In genomic region chr10:3709456-3709855, GRCh38 we compare ENCODE assay signal across 18 cellular contexts.
DNase-seq lines count a peak whose midpoint lies in the region; ATAC-seq and TF ChIP-seq lines count a peak whose summit lies in the region.
"Had no signal": no experiment of that assay in that cellular context is flagged by ENCODE, and none has a peak within 500 bp of the region (broad histone marks: within the 10 kb centered on the region; RNA-seq: fewer than 3 reads in every experiment).

No MANE protein-coding gene starts in this region.

- H2AFZ ChIP-seq in SK-N-SH (ENCODE audit: low read depth) (peak overlapping the region; percentile 61; the same call in 1 of the 2 replicates), trophoblast cell (ENCODE audit: insufficient read depth, low read length, poor library complexity) (no peak overlapping the region), smooth muscle cell (ENCODE audit: low read depth) (no peak overlapping the region), hepatocyte (no peak overlapping the region)

- H3K4me3 ChIP-seq in SK-N-SH (ENCODE audit: low read depth in 2 of 2, low read length in 1 of 2): no peak overlapping the region
- H3K4me3 ChIP-seq in mesendoderm (ENCODE audit: low read length): no peak overlapping the region
- no peak overlapping the region for H3K4me3 ChIP-seq in trophoblast cell (ENCODE audit: low read depth, low read length)
- H3K4me3 ChIP-seq in smooth muscle cell: no peak overlapping the region
- H3K4me3 ChIP-seq in hepatocyte: no peak overlapping the region
- H3K4me3 ChIP-seq in ascending aorta: no peak overlapping the region
- H3K4me3 ChIP-seq: A549 had no signal

- no peak for TF ChIP-seq EP300 in SK-N-SH (IDR thresholded peaks at IDR 0.05; ENCODE audit: borderline replicate concordance in 1 of 2, low read depth in 1 of 2, low read length in 1 of 2)

- no peaks in the 10 kb centered on the region for H3K79me1 ChIP-seq in mesendoderm (ENCODE audit: low read length)
- H3K79me1 ChIP-seq in trophoblast cell (ENCODE audit: low read length): peaks cover 1% of the 10 kb centered on the region

- H4K5ac ChIP-seq in mesendoderm (ENCODE audit: low read length): no peak overlapping the region

- no peak overlapping the region for H3K14ac ChIP-seq in trophoblast cell (ENCODE audit: low read length)

- peak overlapping the region; percentile 48; the same call in 1 of the 2 replicates for H3K4me2 ChIP-seq in SK-N-SH
- H3K4me2 ChIP-seq in mesendoderm (ENCODE audit: low read length): no peak overlapping the region
- no peak overlapping the region for H3K4me2 ChIP-seq in trophoblast cell (ENCODE audit: low read length)
- H3K4me2 ChIP-seq in smooth muscle cell: peak overlapping the region; percentile 74
- no peak overlapping the region for H3K4me2 ChIP-seq in hepatocyte
- H3K4me2 ChIP-seq: A549 had no signal

- H3K4ac ChIP-seq in mesendoderm (ENCODE audit: low read depth, low read length) (no peak overlapping the region), trophoblast cell (ENCODE audit: low read depth, low read length) (no peak overlapping the region)

- no peaks in the 10 kb centered on the region for H3K79me2 ChIP-seq in SK-N-SH (ENCODE audit: insufficient read depth)
- H3K79me2 ChIP-seq in mesendoderm (ENCODE audit: control insufficient read depth, insufficient read depth, low read length): no peaks in the 10 kb centered on the region
- no peaks in the 10 kb centered on the region for H3K79me2 ChIP-seq in trophoblast cell (ENCODE audit: control insufficient read depth, insufficient read depth, low read length, poor library complexity)
- H3K79me2 ChIP-seq in smooth muscle cell (ENCODE audit: low read depth): no peaks in the 10 kb centered on the region
- no peaks in the 10 kb centered on the region for H3K79me2 ChIP-seq in hepatocyte

- POLR2A ChIA-PET in SK-N-SH (lab: Yijun Ruan, JAX): no interaction called here

- H3K56ac ChIP-seq in mesendoderm (ENCODE audit: low read length): no peak overlapping the region

- no peak for ATAC-seq in SK-N-SH treated with all-trans-retinoic acid at 6 μM for 48 hours
- ATAC-seq: A549 had no signal

- no peak overlapping the region for H2BK12ac ChIP-seq in trophoblast cell (ENCODE audit: low read length)

- H3K4me1 ChIP-seq in SK-N-SH (ENCODE audit: control insufficient read depth in 1 of 2, insufficient read depth in 2 of 2, low read depth in 1 of 2, low read length in 1 of 2): peaks cover 7 to 11% of the 10 kb centered on the region in 2 experiments
- H3K4me1 ChIP-seq in mesendoderm (ENCODE audit: control insufficient read depth, low read depth, low read length): no peaks in the 10 kb centered on the region
- H3K4me1 ChIP-seq in trophoblast cell (ENCODE audit: control insufficient read depth in 1 of 2, insufficient read depth in 2 of 2, low read length in 2 of 2): no peaks in the 10 kb centered on the region
- peaks cover 5% of the 10 kb centered on the region for H3K4me1 ChIP-seq in smooth muscle cell (ENCODE audit: low read depth)
- no peaks in the 10 kb centered on the region for H3K4me1 ChIP-seq in hepatocyte (ENCODE audit: insufficient read depth)
- no peaks in the 10 kb centered on the region for H3K4me1 ChIP-seq in ascending aorta
- H3K4me1 ChIP-seq: A549 had no signal

- H2BK5ac ChIP-seq in mesendoderm (ENCODE audit: low read length): no peak overlapping the region
- H2BK5ac ChIP-seq in trophoblast cell (ENCODE audit: low read depth, low read length, poor library complexity): no peak overlapping the region

- no peak overlapping the region for H2BK120ac ChIP-seq in mesendoderm (ENCODE audit: low read depth, low read length)
- H2BK120ac ChIP-seq in trophoblast cell (ENCODE audit: insufficient read depth, low read length, poor library complexity): no peak overlapping the region

- H3K9me2 ChIP-seq in SK-N-SH (no peaks in the 10 kb centered on the region), hepatocyte (replicated peaks; ENCODE audit: insufficient read depth) (no peaks in the 10 kb centered on the region)

- H2AK5ac ChIP-seq in mesendoderm (ENCODE audit: low read length): no peak overlapping the region
- no peak overlapping the region for H2AK5ac ChIP-seq in trophoblast cell (ENCODE audit: low read length)

- DNase-seq in SK-N-SH (no peak), mesendoderm (peak; percentile 22), trophoblast cell (peak; percentile 56 to 80), smooth muscle cell (lab: John Stamatoyannopoulos, UW; ENCODE audit: unreplicated experiment) (no peak), hepatocyte (ENCODE audit: low spot score) (no peak), ascending aorta (ENCODE audit: low spot score in 2 of 2) (no peak)
- DNase-seq in activated CD4-positive, CD25-positive, alpha-beta regulatory T cell treated with anti-CD3 and anti-CD28 coated beads, Interleukin-2, amount 50 U/mL, for 72 hours: no peak
- DNase-seq: AML-193; C1 segment of cervical spinal cord; CD4-positive, alpha-beta memory T cell; CD8-positive, alpha-beta memory T cell; COR-L47; DMS 273 treated with DMSO at 0.1 percent for 48 hours; DMS79 treated with DMSO at 0.1 percent for 48 hours; GF-D8 had no signal

- H3K23ac ChIP-seq in mesendoderm (ENCODE audit: low read length) (no peak overlapping the region), trophoblast cell (ENCODE audit: low read length) (no peak overlapping the region)

- CTCF ChIA-PET in SK-N-SH (lab: Yijun Ruan, JAX): no interaction called here

- H3K9me3 ChIP-seq in SK-N-SH: peaks cover 10% of the 10 kb centered on the region; the same call in 1 of the 2 replicates
- H3K9me3 ChIP-seq in trophoblast cell (ENCODE audit: insufficient read depth, low read depth, low read length): peaks cover 5% of the 10 kb centered on the region
- H3K9me3 ChIP-seq in smooth muscle cell (replicated peaks; ENCODE audit: low read depth): no peaks in the 10 kb centered on the region
- H3K9me3 ChIP-seq in hepatocyte (ENCODE audit: low read depth): no peaks in the 10 kb centered on the region
- H3K9me3 ChIP-seq in ascending aorta: peaks cover 0 to 8% of the 10 kb centered on the region in 2 donors

- H3K27me3 ChIP-seq in SK-N-SH (ENCODE audit: insufficient read depth) (no peaks in the 10 kb centered on the region), mesendoderm (ENCODE audit: insufficient read depth, low read length, poor library complexity) (no peaks in the 10 kb centered on the region), trophoblast cell (ENCODE audit: insufficient read depth, low read length) (no peaks in the 10 kb centered on the region), smooth muscle cell (ENCODE audit: low read depth) (no peaks in the 10 kb centered on the region), hepatocyte (no peaks in the 10 kb centered on the region), ascending aorta (no peaks in the 10 kb centered on the region)

- no peaks in the 10 kb centered on the region for H3K36me3 ChIP-seq in SK-N-SH (replicated peaks in 1 of 2; ENCODE audit: control insufficient read depth in 1 of 2, insufficient read depth in 2 of 2, low read length in 1 of 2)
- no peaks in the 10 kb centered on the region for H3K36me3 ChIP-seq in mesendoderm (ENCODE audit: control insufficient read depth, insufficient read depth, low read length)
- no peaks in the 10 kb centered on the region for H3K36me3 ChIP-seq in trophoblast cell (ENCODE audit: control insufficient read depth in 1 of 2, insufficient read depth in 2 of 2, low read length in 2 of 2)
- H3K36me3 ChIP-seq in smooth muscle cell (ENCODE audit: low read depth): no peaks in the 10 kb centered on the region
- H3K36me3 ChIP-seq in hepatocyte (replicated peaks; ENCODE audit: insufficient read depth, low read depth): no peaks in the 10 kb centered on the region
- no peaks in the 10 kb centered on the region for H3K36me3 ChIP-seq in ascending aorta

- H4K8ac ChIP-seq in mesendoderm (ENCODE audit: low read depth, low read length) (no peak overlapping the region), trophoblast cell (ENCODE audit: low read depth, low read length) (no peak overlapping the region)

- no peak overlapping the region for H4K12ac ChIP-seq in trophoblast cell (ENCODE audit: low read depth, low read length)

- TF ChIP-seq CTCF in SK-N-SH (IDR thresholded peaks at IDR 0.05) (no peak), smooth muscle cell (IDR thresholded peaks at IDR 0.05; ENCODE audit: borderline replicate concordance, insufficient read depth, poor library complexity, severe bottlenecking) (no peak), hepatocyte (IDR thresholded peaks at IDR 0.05; ENCODE audit: poor library complexity) (no peak), ascending aorta (IDR thresholded peaks at IDR 0.05) (no peak)

- H3K27ac ChIP-seq in SK-N-SH (ENCODE audit: low read depth in 2 of 2, low read length in 1 of 2) (peak overlapping the region in 1 of 2 experiments; percentile 91; a peak in 3 of 4 replicates), mesendoderm (ENCODE audit: low read depth, low read length) (no peak overlapping the region), trophoblast cell (ENCODE audit: low read depth, low read length) (no peak overlapping the region), smooth muscle cell (ENCODE audit: low read depth) (peak overlapping the region; percentile 62), hepatocyte (no peak overlapping the region), ascending aorta (no peak overlapping the region)
- H3K27ac ChIP-seq: 22Rv1, A549 had no signal

- H3K9ac ChIP-seq in SK-N-SH (peak overlapping the region; percentile 54; the same call in 1 of the 2 replicates), mesendoderm (ENCODE audit: low read length) (no peak overlapping the region), trophoblast cell (ENCODE audit: low read length) (no peak overlapping the region), smooth muscle cell (ENCODE audit: low read depth) (no peak overlapping the region)

- H3K18ac ChIP-seq in mesendoderm (ENCODE audit: low read length) (no peak overlapping the region), trophoblast cell (ENCODE audit: low read length) (no peak overlapping the region)

- no peak overlapping the region for H2BK15ac ChIP-seq in mesendoderm (replicated peaks; ENCODE audit: low read depth)

- H4K20me1 ChIP-seq in SK-N-SH (ENCODE audit: insufficient read depth) (no peaks in the 10 kb centered on the region), smooth muscle cell (ENCODE audit: low read depth) (no peaks in the 10 kb centered on the region), hepatocyte (ENCODE audit: insufficient read depth, poor library complexity, severe bottlenecking) (no peaks in the 10 kb centered on the region)

- H4K91ac ChIP-seq in trophoblast cell (ENCODE audit: low read depth, low read length): no peak overlapping the region

- no peak for TF ChIP-seq RAD21 in SK-N-SH (IDR thresholded peaks at IDR 0.05; ENCODE audit: low read length)

- peaks cover 19% of the 10 kb centered on the region for H3F3A ChIP-seq in SK-N-SH (replicated peaks; ENCODE audit: insufficient read depth)
- H3F3A ChIP-seq in smooth muscle cell (ENCODE audit: low read depth): peaks cover 22% of the 10 kb centered on the region

- intact Hi-C loops in ascending aorta (cut with DNase I): no loop called here

- 56% methylated on average over 3 of the region's 3 CpGs for WGBS in SK-N-SH (ENCODE audit: low lambda C conversion rate)
- WGBS in mesendoderm (ENCODE audit: extremely low coverage, insufficient coverage, low lambda C conversion rate): no CpG with 5 or more reads among the region's 3 CpGs
- no CpG with 5 or more reads among the region's 3 CpGs for WGBS in trophoblast cell (ENCODE audit: extremely low coverage, insufficient coverage, insufficient read length)
- WGBS in smooth muscle cell (ENCODE audit: low lambda C conversion rate): 50% methylated on average over 3 of the region's 3 CpGs
- WGBS in hepatocyte (ENCODE audit: low lambda C conversion rate, missing lambda C conversion rate): 45% methylated on average over 3 of the region's 3 CpGs

Comparison
In these comparisons a context has a peak if more than half of its experiments do, and no peak if none do; other contexts are left out.
1. DNase-seq: peak in mesendoderm (single experiment) and trophoblast cell (2 of 2); none in SK-N-SH (single experiment), smooth muscle cell (single experiment), activated CD4-positive, CD25-positive, alpha-beta regulatory T cell treated with anti-CD3 and anti-CD28 coated beads, Interleukin-2, amount 50 U/mL, for 72 hours (single experiment), hepatocyte (single experiment) and ascending aorta (0 of 2).
2. H3K4me2 ChIP-seq: peak in SK-N-SH (single experiment) and smooth muscle cell (single experiment); none in mesendoderm (single experiment), trophoblast cell (single experiment) and hepatocyte (single experiment).